ENCODE assay signal across 1 cellular context in genomic region chr17:81814748-81815645, GRCh38.
TF ChIP-seq lines count a peak whose summit lies in the region.

No MANE protein-coding gene starts in this region.

TF ChIP-seq in H1, 55 proteins besides CTCF, POLR2A, EP300 and RAD21:
- TF ChIP-seq JUN (IDR thresholded peaks at IDR 0.05; ENCODE audit: low read depth, low read length): no peak
- no peak for TF ChIP-seq PHF8 (conservative IDR thresholded peaks at IDR 0.05; ENCODE audit: low read depth, low read length)
- no peak for TF ChIP-seq MAFK (IDR thresholded peaks at IDR 0.05; ENCODE audit: low read depth, low read length)
- TF ChIP-seq BACH1 (IDR thresholded peaks at IDR 0.05; ENCODE audit: low read length): no peak
- TF ChIP-seq FOSL1 (IDR thresholded peaks at IDR 0.05; ENCODE audit: insufficient read depth, low read depth, low read length): no peak
